ENCODE assay signal across 24 cellular contexts in genomic region chr5:42636946-42637345, GRCh38.
"Had no signal": no experiment of that assay in that cellular context is flagged by ENCODE, and none has a peak within 500 bp of the region (broad histone marks: within the 10 kb centered on the region; RNA-seq: fewer than 3 reads in every experiment).

No MANE protein-coding gene starts in this region.

- H3K27ac ChIP-seq: colonic mucosa, esophagus muscularis mucosa, foreskin keratinocyte, gastroesophageal sphincter, heart left ventricle, hepatocyte, left lung, neural progenitor cell, parathyroid adenoma, prostate gland, right atrium auricular region, sigmoid colon, testis, tibial artery had no signal

- DNase-seq: colonic mucosa; effector memory CD4-positive, alpha-beta T cell; foreskin keratinocyte; heart left ventricle; kidney; left lung; mesenchymal stem cell; naive thymus-derived CD4-positive, alpha-beta T cell; sigmoid colon; stimulated activated CD4-positive, alpha-beta T cell treated with anti-CD3 and anti-CD28 coated beads, Interleukin-2, amount 100 ng/mL, for 24 hours; stimulated activated CD4-positive, alpha-beta T cell treated with anti-CD3 and anti-CD28 coated beads, Interleukin-4, amount 100 ng/mL, for 4 hours; stimulated activated naive CD8-positive, alpha-beta T cell treated with anti-CD3 and anti-CD28 coated beads, Interleukin-15, Interleukin-2, amounts not matched to agents 100 U/mL and 50 U/mL, for 24 hours; substantia nigra; testis; tibial artery had no signal

- H3K4me2 ChIP-seq: hepatocyte, neural progenitor cell had no signal

- ATAC-seq: foreskin keratinocyte; gastroesophageal sphincter; heart left ventricle; left lung; naive thymus-derived CD4-positive, alpha-beta T cell; stimulated activated memory B cell treated with anti-CD40 and anti-IgM and Interleukin-4, amounts not matched to agents 10 μg/mL and 1 μg/mL and 100 μg/mL, for 72 hours; stimulated activated naive CD8-positive, alpha-beta T cell treated with anti-CD3 and anti-CD28 coated beads, Interleukin-15, Interleukin-2, amounts not matched to agents 100 U/mL and 50 U/mL, for 24 hours had no signal

- FAIRE-seq: endothelial cell of umbilical vein, kidney had no signal

- H3K9me3 ChIP-seq: colonic mucosa, esophagus muscularis mucosa, gastroesophageal sphincter, heart left ventricle, left lung, prostate gland, right atrium auricular region, sigmoid colon, testis, tibial artery had no signal

- H3K27me3 ChIP-seq: colonic mucosa, esophagus muscularis mucosa, foreskin keratinocyte, gastroesophageal sphincter, heart left ventricle, hepatocyte, left lung, neural progenitor cell, right atrium auricular region, sigmoid colon, testis, tibial artery had no signal

- H3K4me1 ChIP-seq: colonic mucosa, esophagus muscularis mucosa, gastroesophageal sphincter, left lung, neural progenitor cell, prostate gland, right atrium auricular region, sigmoid colon, testis had no signal

- H3K36me3 ChIP-seq: colonic mucosa, esophagus muscularis mucosa, gastroesophageal sphincter, heart left ventricle, left lung, neural progenitor cell, prostate gland, right atrium auricular region, sigmoid colon, tibial artery had no signal

- H3K79me2 ChIP-seq: hepatocyte, parathyroid adenoma had no signal

- H2AFZ ChIP-seq: hepatocyte, neural progenitor cell, parathyroid adenoma had no signal

- H3K4me3 ChIP-seq: colonic mucosa, esophagus muscularis mucosa, gastroesophageal sphincter, heart left ventricle, hepatocyte, left lung, neural progenitor cell, prostate gland, right atrium auricular region, sigmoid colon, testis, tibial artery had no signal

- H3K9ac ChIP-seq: neural progenitor cell, parathyroid adenoma had no signal
